In the genomic region with DNA sequence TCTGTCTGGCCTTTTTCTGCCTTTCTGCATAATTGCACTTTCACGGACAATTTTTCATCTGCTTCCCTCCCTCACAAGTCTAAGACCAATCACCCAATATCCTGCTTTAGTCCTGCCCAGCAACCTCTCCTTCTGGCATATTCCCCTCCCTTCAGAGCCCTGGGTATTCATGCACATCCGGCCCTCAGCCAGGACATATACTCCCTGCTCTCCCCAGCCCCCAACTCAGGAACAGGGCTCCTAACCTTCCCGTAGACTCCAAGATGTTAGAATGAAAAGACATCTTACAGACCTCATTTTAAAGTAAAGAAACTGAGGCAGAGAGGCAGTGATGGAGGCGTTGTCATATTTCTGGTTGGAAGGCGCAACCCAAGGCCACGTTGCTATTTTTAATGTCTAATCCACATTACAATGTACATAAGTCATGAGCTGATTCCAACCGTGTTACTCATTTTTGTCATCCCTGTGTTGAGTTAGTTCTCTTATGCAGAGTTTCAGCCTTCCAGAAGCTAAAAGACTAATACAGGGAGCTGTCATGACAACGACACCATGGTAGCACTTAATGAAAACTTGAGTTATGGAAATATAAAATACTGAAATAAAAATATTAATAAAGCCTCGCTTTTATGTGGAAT, we compare ENCODE assay signal across 18 cellular contexts.
DNase-seq lines count a peak whose midpoint lies in the region; ATAC-seq, FAIRE-seq and TF ChIP-seq lines count a peak whose summit lies in the region.
"Had no signal": no experiment of that assay in that cellular context is flagged by ENCODE, and none has a peak within 500 bp of the region (broad histone marks: within the 10 kb centered on the region; RNA-seq: fewer than 3 reads in every experiment).

No MANE protein-coding gene starts in this region.

- H2AFZ ChIP-seq in keratinocyte (ENCODE audit: control insufficient read depth, low read length), result no peak overlapping the region
- H2AFZ ChIP-seq: GM23338, neural progenitor cell had no signal

- TF ChIP-seq CTCF in MCF 10A (IDR thresholded peaks at IDR 0.05; ENCODE audit: unreplicated experiment) (no peak), breast epithelium (IDR thresholded peaks at IDR 0.05) (no peak), keratinocyte (optimal IDR thresholded peaks at IDR 0.05 in 1 of 3, IDR thresholded peaks at IDR 0.05 in 1 of 3, conservative IDR thresholded peaks at IDR 0.05 in 1 of 3; ENCODE audit: extremely low read depth in 1 of 3, insufficient read depth in 2 of 3, low read length in 3 of 3) (no peak), type B pancreatic cell (conservative IDR thresholded peaks at IDR 0.05) (no peak)

- peak; percentile 16 for DNase-seq in MCF 10A (ENCODE audit: unreplicated experiment)
- DNase-seq in breast epithelium (ENCODE audit: low spot score in 2 of 2), result no peak
- DNase-seq in astrocyte of the hippocampus (ENCODE audit: low read depth, low spot score), result peak; percentile 65
- no peak for DNase-seq in keratinocyte (ENCODE audit: low read depth, low spot score)
- DNase-seq in type B pancreatic cell (ENCODE audit: extremely low spot score, unreplicated experiment), result no peak
- no peak for DNase-seq in stimulated activated CD4-positive, alpha-beta T cell treated with anti-CD3 and anti-CD28 coated beads, Interleukin-4, amount 100 ng/mL, for 4 hours
- DNase-seq in GM19239 (ENCODE audit: insufficient read length, low spot score), result no peak
- DNase-seq: activated naive CD8-positive, alpha-beta T cell treated with anti-CD3 and anti-CD28 coated beads for 36 hours; left lung; MM.1S; NCI-H2107; stimulated activated CD4-positive, alpha-beta T cell treated with anti-CD3 and anti-CD28 coated beads, Interleukin-12 subunit alpha, Interleukin-12 subunit beta, amount 100 ng/mL, for 4 hours had no signal

- H3K36me3 Mint-ChIP-seq in MCF 10A (ENCODE audit: insufficient read depth, unreplicated experiment), result no peaks in the 10 kb centered on the region
- no peaks in the 10 kb centered on the region for H3K36me3 Mint-ChIP-seq in type B pancreatic cell
- H3K36me3 Mint-ChIP-seq: neural progenitor cell had no signal

- H3K4me2 ChIP-seq in keratinocyte (ENCODE audit: control insufficient read depth, extremely low read depth, insufficient read depth, low read depth, low read length), result no peak overlapping the region
- H3K4me2 ChIP-seq: GM23338, neural progenitor cell had no signal

- FAIRE-seq in keratinocyte (lab: Jason Lieb, UNC) (peak; percentile 65), GM19239 (lab: Jason Lieb, UNC) (no peak)
- FAIRE-seq: GM12878 had no signal

- POLR2A ChIA-PET in MCF 10A (lab: Yijun Ruan, JAX), result no interaction called here

- no peak overlapping the region for H3K4me3 Mint-ChIP-seq in MCF 10A (ENCODE audit: unreplicated experiment)
- H3K4me3 Mint-ChIP-seq in type B pancreatic cell, result no peak overlapping the region
- H3K4me3 Mint-ChIP-seq: activated naive CD8-positive, alpha-beta T cell treated with anti-CD3 and anti-CD28 coated beads for 36 hours; GM23338; neural progenitor cell had no signal

- H3K9me3 Mint-ChIP-seq in MCF 10A (ENCODE audit: unreplicated experiment), result peaks cover 40% of the 10 kb centered on the region
- H3K9me3 Mint-ChIP-seq in type B pancreatic cell, result no peaks in the 10 kb centered on the region
- H3K9me3 Mint-ChIP-seq: activated naive CD8-positive, alpha-beta T cell treated with anti-CD3 and anti-CD28 coated beads for 36 hours; GM23338; neural progenitor cell had no signal

- no peak overlapping the region for H3K4me3 ChIP-seq in breast epithelium
- no peak overlapping the region for H3K4me3 ChIP-seq in keratinocyte (ENCODE audit: control insufficient read depth in 2 of 3, extremely low read depth in 1 of 3, insufficient read depth in 2 of 3, low read depth in 1 of 3, low read length in 3 of 3)
- H3K4me3 ChIP-seq: GM12878, GM23338, left lung, neural progenitor cell, thoracic aorta had no signal

- no peaks in the 10 kb centered on the region for H3K4me1 Mint-ChIP-seq in MCF 10A (ENCODE audit: insufficient read depth, unreplicated experiment)
- peaks cover 16% of the 10 kb centered on the region for H3K4me1 Mint-ChIP-seq in type B pancreatic cell (ENCODE audit: unreplicated experiment)
- H3K4me1 Mint-ChIP-seq: activated naive CD8-positive, alpha-beta T cell treated with anti-CD3 and anti-CD28 coated beads for 36 hours had no signal

- no peak for ATAC-seq in HG02642 (IDR thresholded peaks at IDR 0.05; ENCODE audit: poor library complexity, unreplicated experiment)
- ATAC-seq: GM12878, GM23338, left lung had no signal

- CTCF ChIA-PET in MCF 10A (lab: Yijun Ruan, JAX), result no interaction called here

- no peak for TF ChIP-seq POLR2A in breast epithelium (IDR thresholded peaks at IDR 0.05)

- no peak overlapping the region for H3K27ac Mint-ChIP-seq in MCF 10A (ENCODE audit: low read depth, unreplicated experiment)
- no peak overlapping the region for H3K27ac Mint-ChIP-seq in type B pancreatic cell
- H3K27ac Mint-ChIP-seq: activated naive CD8-positive, alpha-beta T cell treated with anti-CD3 and anti-CD28 coated beads for 36 hours; GM23338; neural progenitor cell had no signal

- intact Hi-C loops in MCF 10A (cut with micrococcal nuclease), result no loop called here
- intact Hi-C loops in breast epithelium (cut with DNase I; ENCODE audit: low total_unique reads), result loop anchor here (10.0 kb wide), 1 partner anchor 105 kb away; no protein-coding TSS in a partner anchor

- H4K20me1 ChIP-seq in keratinocyte (ENCODE audit: control insufficient read depth, extremely low read depth, insufficient read depth, low read length), result no peaks in the 10 kb centered on the region

- H3K9me3 ChIP-seq in breast epithelium (no peaks in the 10 kb centered on the region), keratinocyte (ENCODE audit: control insufficient read depth, low read depth, low read length) (no peaks in the 10 kb centered on the region)
- H3K9me3 ChIP-seq: left lung, thoracic aorta had no signal

- H3K9ac ChIP-seq in keratinocyte (ENCODE audit: control insufficient read depth, extremely low read depth, insufficient read depth, low read length), result no peak overlapping the region
- H3K9ac ChIP-seq: neural progenitor cell had no signal

- dilution Hi-C loops in keratinocyte (cut with MboI; ENCODE audit: extremely low pct_ligation_motif_present, low sequenced_read_pairs), result no loop called here

- H3K4me1 ChIP-seq in breast epithelium, result no peaks in the 10 kb centered on the region
- peaks cover 14% of the 10 kb centered on the region for H3K4me1 ChIP-seq in keratinocyte (ENCODE audit: control insufficient read depth, extremely low read depth, insufficient read depth, low read length)
- H3K4me1 ChIP-seq: left lung, neural progenitor cell had no signal

- H3K27ac ChIP-seq in breast epithelium (no peak overlapping the region), keratinocyte (ENCODE audit: control insufficient read depth, insufficient read depth, low read length) (no peak overlapping the region)
- H3K27ac ChIP-seq: 22Rv1, left lung, neural progenitor cell, thoracic aorta had no signal

- BruUV-seq in MCF 10A (replicated peaks; lab: Mats Ljungman, UMichigan), result no TSS peak

- H3K36me3 ChIP-seq in breast epithelium (no peaks in the 10 kb centered on the region), keratinocyte (ENCODE audit: control insufficient read depth in 2 of 2, extremely low read depth in 1 of 2, insufficient read depth in 2 of 2, low read length in 2 of 2) (no peaks in the 10 kb centered on the region)
- H3K36me3 ChIP-seq: left lung, neural progenitor cell, thoracic aorta had no signal

- H3K27me3 Mint-ChIP-seq in MCF 10A (ENCODE audit: insufficient read depth, unreplicated experiment), result no peaks in the 10 kb centered on the region
- peaks cover 6% of the 10 kb centered on the region for H3K27me3 Mint-ChIP-seq in type B pancreatic cell

- no peaks in the 10 kb centered on the region for H3K9me1 ChIP-seq in keratinocyte (ENCODE audit: control insufficient read depth, extremely low read depth, insufficient read depth, low read length)

- H3K27me3 ChIP-seq in breast epithelium (no peaks in the 10 kb centered on the region), keratinocyte (ENCODE audit: control insufficient read depth, extremely low read depth, insufficient read depth, low read length) (no peaks in the 10 kb centered on the region)
- H3K27me3 ChIP-seq: left lung, neural progenitor cell had no signal

- H3K79me2 ChIP-seq in keratinocyte (ENCODE audit: control insufficient read depth, insufficient read depth, low read length), result no peaks in the 10 kb centered on the region

Comparison
In these comparisons a context has a peak if more than half of its experiments do, and no peak if none do; other contexts are left out.
1. DNase-seq: peak in MCF 10A (single experiment) and astrocyte of the hippocampus (single experiment); none in breast epithelium (0 of 2), keratinocyte (single experiment), type B pancreatic cell (single experiment), stimulated activated CD4-positive, alpha-beta T cell treated with anti-CD3 and anti-CD28 coated beads, Interleukin-4, amount 100 ng/mL, for 4 hours (0 of 2) and GM19239 (single experiment).